ENCODE assay signal across 33 cellular contexts in the genomic region with DNA sequence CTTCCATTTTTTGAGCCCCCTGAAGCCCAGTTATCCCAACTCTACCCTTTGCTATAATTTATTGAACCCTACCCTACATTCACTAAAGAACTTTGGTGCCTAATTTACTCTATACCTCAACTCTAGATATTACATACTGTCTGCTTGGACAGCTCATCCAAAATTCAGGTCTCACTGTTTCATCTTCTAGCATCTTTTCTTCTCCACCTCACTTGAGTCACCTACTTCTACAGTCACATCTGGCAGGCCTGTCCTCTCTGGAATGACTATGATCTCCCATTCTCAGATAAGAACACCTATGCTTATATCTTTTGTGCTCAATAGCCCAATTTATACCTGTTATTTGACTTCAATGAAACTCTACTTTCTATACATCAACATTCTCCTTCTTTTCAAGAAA.
"Had no signal": no experiment of that assay in that cellular context is flagged by ENCODE, and none has a peak within 500 bp of the region (broad histone marks: within the 10 kb centered on the region; RNA-seq: fewer than 3 reads in every experiment).

No MANE protein-coding gene starts in this region.

- H3K9me3 Mint-ChIP-seq: activated CD4-positive, alpha-beta T cell treated with anti-CD3 and anti-CD28 coated beads, Interleukin-2, amount 10 ng/mL, durations not matched to agents 7 days and 5 days; activated CD8-positive, alpha-beta T cell treated with anti-CD3 and anti-CD28 coated beads for 36 hours; activated T-helper 1 cell treated with anti-CD3 and anti-CD28 coated beads, Interleukin-12 subunit alpha, Interleukin-12 subunit beta, Interleukin-2, Interleukin-4 antibody, amounts not matched to agents 30 ng/mL and 10 ng/mL and 1 ng/mL, durations not matched to agents 14 hours and 24 hours and 36 hours; nephron; stimulated activated naive CD8-positive, alpha-beta T cell treated with anti-CD3 and anti-CD28 coated beads, Interleukin-15, amount 100 ng/mL, for 72 hours; T-helper 1 cell treated with Interleukin-12 subunit alpha and Interleukin-12 subunit beta and Interleukin-4 antibody, amounts not matched to agents 30 μg/mL and 1 μg/mL, for 36 hours had no signal

- ATAC-seq: activated CD8-positive, alpha-beta T cell treated with anti-CD3 and anti-CD28 coated beads for 36 hours; body of pancreas; gastroesophageal sphincter; mucosa of descending colon; sciatic nerve; stimulated activated naive CD8-positive, alpha-beta T cell treated with anti-CD3 and anti-CD28 coated beads, Interleukin-15, amount 100 ng/mL, for 72 hours had no signal

- H3K4me1 ChIP-seq: body of pancreas, colonic mucosa, vagina had no signal

- DNase-seq: activated CD4-positive, alpha-beta T cell treated with anti-CD3 and anti-CD28 coated beads, Interleukin-2, amount 10 ng/mL, durations not matched to agents 7 days and 5 days; activated CD4-positive, CD25-positive, alpha-beta regulatory T cell treated with anti-CD3 and anti-CD28 coated beads, Interleukin-2, amount 50 U/mL, for 72 hours; activated CD8-positive, alpha-beta T cell treated with anti-CD3 and anti-CD28 coated beads for 36 hours; activated gamma-delta T cell; activated T-cell treated with anti-CD3 and anti-CD28 coated beads for 4 hours; adrenal gland; aorta; body of pancreas; cerebellar nuclear complex; colonic mucosa; effector CD8-positive, alpha-beta T cell; islet precursor cell; left ventricle myocardium inferior; mucosa of descending colon; retina; stimulated activated CD4-positive, alpha-beta T cell treated with anti-CD3 and anti-CD28 coated beads, Interleukin-12 subunit alpha, Interleukin-12 subunit beta, amount 100 ng/mL, for 4 hours; stimulated activated CD4-positive, alpha-beta T cell treated with anti-CD3 and anti-CD28 coated beads, Interleukin-4, amount 100 ng/mL, for 1 hour; stimulated activated naive CD8-positive, alpha-beta T cell treated with anti-CD3 and anti-CD28 coated beads, Interleukin-15, amount 100 ng/mL, for 72 hours; substantia nigra; SW 1271; upper lobe of left lung had no signal

- H3K9me3 ChIP-seq: adrenal gland, body of pancreas, colonic mucosa, gastroesophageal sphincter, left ventricle myocardium inferior, mucosa of descending colon, neutrophil, upper lobe of left lung, vagina had no signal

- H3K27ac ChIP-seq: adrenal gland, body of pancreas, colonic mucosa, gastroesophageal sphincter, hepatocyte, left ventricle myocardium inferior, neutrophil, skin epidermis, upper lobe of left lung, vagina had no signal

- H3K36me3 ChIP-seq: colonic mucosa had no signal

- H3K4me3 Mint-ChIP-seq: activated CD4-positive, alpha-beta T cell treated with anti-CD3 and anti-CD28 coated beads, Interleukin-2, amount 10 ng/mL, durations not matched to agents 7 days and 5 days; activated CD8-positive, alpha-beta T cell treated with anti-CD3 and anti-CD28 coated beads for 36 hours; activated naive CD8-positive, alpha-beta T cell; activated T-helper 1 cell treated with anti-CD3 and anti-CD28 coated beads, Interleukin-12 subunit alpha, Interleukin-12 subunit beta, Interleukin-2, Interleukin-4 antibody, amounts not matched to agents 30 ng/mL and 10 ng/mL and 1 ng/mL, durations not matched to agents 14 hours and 24 hours and 36 hours; nephron; stimulated activated naive CD8-positive, alpha-beta T cell treated with anti-CD3 and anti-CD28 coated beads, Interleukin-15, amount 100 ng/mL, for 72 hours; T-helper 1 cell treated with Interleukin-12 subunit alpha and Interleukin-12 subunit beta and Interleukin-4 antibody, amounts not matched to agents 30 μg/mL and 1 μg/mL, for 36 hours had no signal

- H3K27ac Mint-ChIP-seq: activated CD4-positive, alpha-beta T cell treated with anti-CD3 and anti-CD28 coated beads, Interleukin-2, amount 10 ng/mL, durations not matched to agents 7 days and 5 days; activated CD8-positive, alpha-beta T cell treated with anti-CD3 and anti-CD28 coated beads for 36 hours; activated naive CD8-positive, alpha-beta T cell; activated T-helper 1 cell treated with anti-CD3 and anti-CD28 coated beads, Interleukin-12 subunit alpha, Interleukin-12 subunit beta, Interleukin-2, Interleukin-4 antibody, amounts not matched to agents 30 ng/mL and 10 ng/mL and 1 ng/mL, durations not matched to agents 14 hours and 24 hours and 36 hours; nephron; progenitor cell of endocrine pancreas; T-helper 1 cell treated with Interleukin-12 subunit alpha and Interleukin-12 subunit beta and Interleukin-4 antibody, amounts not matched to agents 30 μg/mL and 1 μg/mL, for 36 hours had no signal

- H3K27me3 Mint-ChIP-seq: activated CD4-positive, alpha-beta T cell treated with anti-CD3 and anti-CD28 coated beads, Interleukin-2, amount 10 ng/mL, durations not matched to agents 7 days and 5 days; activated CD8-positive, alpha-beta T cell treated with anti-CD3 and anti-CD28 coated beads for 36 hours; activated naive CD8-positive, alpha-beta T cell; progenitor cell of endocrine pancreas; stimulated activated naive CD8-positive, alpha-beta T cell treated with anti-CD3 and anti-CD28 coated beads, Interleukin-15, amount 100 ng/mL, for 72 hours had no signal

- H3K4me3 ChIP-seq: adrenal gland, body of pancreas, colonic mucosa, gastroesophageal sphincter, hepatocyte, left ventricle myocardium inferior, lung, mucosa of descending colon, skin epidermis, upper lobe of left lung, vagina had no signal

- H3K4me1 Mint-ChIP-seq: nephron; stimulated activated naive CD8-positive, alpha-beta T cell treated with anti-CD3 and anti-CD28 coated beads, Interleukin-15, amount 100 ng/mL, for 72 hours had no signal

- H3K27me3 ChIP-seq: adrenal gland, body of pancreas, colonic mucosa, gastroesophageal sphincter, hepatocyte, neutrophil, upper lobe of left lung, vagina had no signal
